Comparison of ENCODE assay signal across 1 cellular context in genomic region chr6:41778895-41779294, GRCh38.
TF ChIP-seq lines count a peak whose summit lies in the region.

No MANE protein-coding gene starts in this region.

TF ChIP-seq in K562, 482 proteins besides CTCF, POLR2A, EP300 and RAD21:
- TF ChIP-seq ZBTB2 (IDR thresholded peaks at IDR 0.05): no peak
- TF ChIP-seq CHD1 (IDR thresholded peaks at IDR 0.05; ENCODE audit: low read length): peak; percentile 7
